In genomic region chr6:3912366-3913076, GRCh38 we compare ENCODE assay signal across 14 cellular contexts.
DNase-seq lines count a peak whose midpoint lies in the region; ATAC-seq, FAIRE-seq and TF ChIP-seq lines count a peak whose summit lies in the region.
"Had no signal": no experiment of that assay in that cellular context is flagged by ENCODE, and none has a peak within 500 bp of the region (broad histone marks: within the 10 kb centered on the region; RNA-seq: fewer than 3 reads in every experiment).

No MANE protein-coding gene starts in this region.

- TF ChIP-seq POLR2A in K562 (conservative IDR thresholded peaks at IDR 0.05): no peak

- DNase-seq in Caco-2 (no peak), K562 (ENCODE audit: extremely low read depth in 1 of 4, low spot score in 3 of 4) (no peak), hepatic stellate cell (ENCODE audit: low spot score) (peak; percentile 14), frontal cortex (ENCODE audit: low spot score in 2 of 2) (no peak), occipital lobe (lab: John Stamatoyannopoulos, UW) (no peak), inferior parietal cortex (ENCODE audit: extremely low spot score) (no peak)
- DNase-seq in activated CD4-positive, alpha-beta T cell treated with anti-CD3 and anti-CD28 coated beads, Interleukin-2, amount 50 U/mL, for 4 hours: no peak
- DNase-seq: activated CD8-positive, alpha-beta memory T cell treated with anti-CD3 and anti-CD28 coated beads, Interleukin-2, amount 50 U/mL, for 48 hours; KG1; NCI-H82; stimulated activated CD4-positive, alpha-beta T cell treated with anti-CD3 and anti-CD28 coated beads, Interleukin-2, amount 100 ng/mL, for 48 hours had no signal

- H3K4me3 ChIP-seq in Caco-2 (ENCODE audit: low read depth, low read length) (no peak overlapping the region), K562 (no peak overlapping the region), skeletal muscle satellite cell (ENCODE audit: low read length) (peak overlapping the region; percentile 6)
- H3K4me3 ChIP-seq: BLaER1 treated with 17β-estradiol and CSF1 and Interleukin-3, amounts not matched to agents 10 nM and 100 nM had no signal

- peaks cover 39% of the 10 kb centered on the region for H3K36me3 Mint-ChIP-seq in Caco-2 (ENCODE audit: insufficient read depth, unreplicated experiment)

- peaks cover 30% of the 10 kb centered on the region for H3K9me3 Mint-ChIP-seq in Caco-2 (ENCODE audit: unreplicated experiment)
- H3K9me3 Mint-ChIP-seq: T-helper 2 cell treated with Interferon-gamma antibody and Interleukin-4, amounts not matched to agents 5 μg/mL and 100 μg/mL, for 36 hours had no signal

- H3K4me1 Mint-ChIP-seq in Caco-2 (ENCODE audit: low read depth, unreplicated experiment): peaks cover 27% of the 10 kb centered on the region

- TF ChIP-seq RAD21 in K562 (CRISPR knock-in tag; conservative IDR thresholded peaks at IDR 0.05 in 1 of 2, IDR thresholded peaks at IDR 0.05 in 1 of 2): no peak

- FAIRE-seq in K562 (lab: Jason Lieb, UNC) (no peak), frontal cortex (lab: Jason Lieb, UNC) (no peak)

- no peaks in the 10 kb centered on the region; the same call in 1 of the 2 replicates for H3K36me3 ChIP-seq in Caco-2 (ENCODE audit: control insufficient read depth, insufficient read depth, low read length)
- no peaks in the 10 kb centered on the region for H3K36me3 ChIP-seq in K562 (ENCODE audit: control insufficient read depth, insufficient read depth, low read length)
- no peaks in the 10 kb centered on the region for H3K36me3 ChIP-seq in skeletal muscle satellite cell (ENCODE audit: insufficient read depth, low read length)
- H3K36me3 ChIP-seq: BLaER1 treated with 17β-estradiol and CSF1 and Interleukin-3, amounts not matched to agents 10 nM and 100 nM had no signal

- WGBS in K562 (ENCODE audit: insufficient coverage, low coverage, missing lambda C conversion rate): 7% methylated on average over 3 of the region's 3 CpGs

- in situ Hi-C loops in K562 (cut with MboI): no loop called here

- TF ChIP-seq EP300 in K562 (IDR thresholded peaks at IDR 0.05; ENCODE audit: low read length): no peak

- no TSS peak for BruUV-seq in Caco-2 (replicated peaks; lab: Mats Ljungman, UMichigan)
- BruUV-seq in K562 (replicated peaks; lab: Mats Ljungman, UMichigan): no TSS peak

- POLR2A ChIA-PET in Caco-2 (lab: Charles Lee) (interaction anchor here (0.6 kb wide), 1 partner anchor 122 kb away, joined by 4 read pairs; no protein-coding TSS in a partner anchor), K562 (lab: Yijun Ruan, JAX) (no interaction called here)

- intact Hi-C loops in Caco-2 (cut with micrococcal nuclease; ENCODE audit: unreplicated experiment) (loop anchor here (1.0 kb wide), 1 partner anchor 42 kb away; no protein-coding TSS in a partner anchor), K562 (cut with micrococcal nuclease) (no loop called here)

- H3K4me1 ChIP-seq in Caco-2 (peaks cover 51% of the 10 kb centered on the region), K562 (replicated peaks in 1 of 2; ENCODE audit: control insufficient read depth in 2 of 2, insufficient read depth in 2 of 2, low read length in 2 of 2) (peaks cover 11 to 29% of the 10 kb centered on the region in 2 experiments), skeletal muscle satellite cell (ENCODE audit: control insufficient read depth, insufficient read depth, low read length) (peaks cover 58% of the 10 kb centered on the region)

- no peaks in the 10 kb centered on the region for H4K20me1 ChIP-seq in K562 (replicated peaks; ENCODE audit: control insufficient read depth, insufficient read depth, low read length)
- H4K20me1 ChIP-seq: BLaER1 treated with 17β-estradiol and CSF1 and Interleukin-3, amounts not matched to agents 10 nM and 100 nM had no signal

- H3K79me2 ChIP-seq in K562 (ENCODE audit: control insufficient read depth, insufficient read depth, low read length): no peaks in the 10 kb centered on the region

- no peak overlapping the region for H2AFZ ChIP-seq in K562 (ENCODE audit: low read depth, low read length)

- H3K27ac ChIP-seq in K562 (ENCODE audit: extremely low read depth, low read depth, low read length): peak overlapping the region; percentile 58; the same call in 2 of the 3 replicates
- H3K27ac ChIP-seq: BLaER1 treated with 17β-estradiol and CSF1 and Interleukin-3, amounts not matched to agents 10 nM and 100 nM had no signal

- H3K4me3 Mint-ChIP-seq in Caco-2 (ENCODE audit: unreplicated experiment): no peak overlapping the region
- H3K4me3 Mint-ChIP-seq: T-helper 2 cell treated with Interferon-gamma antibody and Interleukin-4, amounts not matched to agents 5 μg/mL and 100 μg/mL, for 36 hours had no signal

- ATAC-seq in K562: no peak

- peaks cover 9% of the 10 kb centered on the region for H3K9me1 ChIP-seq in K562 (ENCODE audit: control insufficient read depth, insufficient read depth, low read length)

- H3K27me3 Mint-ChIP-seq in Caco-2 (ENCODE audit: insufficient read depth, unreplicated experiment): no peaks in the 10 kb centered on the region

- no peaks in the 10 kb centered on the region for H3K27me3 ChIP-seq in Caco-2 (replicated peaks; ENCODE audit: control insufficient read depth, insufficient read depth, low read length)
- peaks cover 0 to 14% of the 10 kb centered on the region in 2 experiments; a peak in 2 of 5 replicates for H3K27me3 ChIP-seq in K562 (ENCODE audit: control insufficient read depth in 2 of 2, insufficient read depth in 2 of 2, low read length in 2 of 2)
- H3K27me3 ChIP-seq in skeletal muscle satellite cell (ENCODE audit: control insufficient read depth, insufficient read depth, low read length): no peaks in the 10 kb centered on the region
- H3K27me3 ChIP-seq: BLaER1 treated with 17β-estradiol and CSF1 and Interleukin-3, amounts not matched to agents 10 nM and 100 nM had no signal

- peaks cover 80% of the 10 kb centered on the region for H3K9me3 ChIP-seq in Caco-2
- no peaks in the 10 kb centered on the region for H3K9me3 ChIP-seq in K562 (replicated peaks; ENCODE audit: control insufficient read depth, insufficient read depth, low read depth, low read length)
- no peaks in the 10 kb centered on the region for H3K9me3 ChIP-seq in skeletal muscle satellite cell (replicated peaks; ENCODE audit: low read length)

- CTCF ChIA-PET in Caco-2 (lab: Charles Lee): interaction anchor here (1.3 kb wide), 1 partner anchor 66 kb away, joined by 4 read pairs; no protein-coding TSS in a partner anchor
- CTCF ChIA-PET in K562 (lab: Yijun Ruan, JAX; ENCODE audit: low intra/inter-chr PET ratio): no interaction called here

- TF ChIP-seq CTCF in Caco-2 (IDR thresholded peaks at IDR 0.05; ENCODE audit: insufficient read depth in 1 of 2, low read depth in 1 of 2, low read length in 1 of 2, severe bottlenecking in 1 of 2, unreplicated experiment in 1 of 2): no peak
- TF ChIP-seq CTCF in K562 (IDR thresholded peaks at IDR 0.05 in 2 of 3, conservative IDR thresholded peaks at IDR 0.05 in 1 of 3; ENCODE audit: insufficient read depth in 2 of 3, low read depth in 1 of 3, low read length in 3 of 3): no peak

- H3K4me2 ChIP-seq in K562 (ENCODE audit: insufficient read depth, low read length) (peak overlapping the region; percentile 48), skeletal muscle satellite cell (ENCODE audit: low read length) (peak overlapping the region; percentile 66)
- H3K4me2 ChIP-seq: BLaER1 treated with 17β-estradiol and CSF1 and Interleukin-3, amounts not matched to agents 10 nM and 100 nM had no signal

- H3K27ac Mint-ChIP-seq in Caco-2 (ENCODE audit: unreplicated experiment): peak overlapping the region; percentile 75
- H3K27ac Mint-ChIP-seq: T-helper 2 cell treated with Interferon-gamma antibody and Interleukin-4, amounts not matched to agents 5 μg/mL and 100 μg/mL, for 36 hours had no signal

- H3K9ac ChIP-seq in K562 (ENCODE audit: insufficient read depth in 1 of 2, low read depth in 2 of 2, low read length in 2 of 2) (peak overlapping the region in 1 of 2 experiments; percentile 29; a peak in 1 of 4 replicates), skeletal muscle satellite cell (ENCODE audit: low read depth, low read length) (peak overlapping the region; percentile 75)
- H3K9ac ChIP-seq: BLaER1 treated with 17β-estradiol and CSF1 and Interleukin-3, amounts not matched to agents 10 nM and 100 nM had no signal

TF ChIP-seq in K562, 482 proteins besides CTCF, POLR2A, EP300 and RAD21:
- no peak for TF ChIP-seq TBL1XR1 (IDR thresholded peaks at IDR 0.05; ENCODE audit: low read length in 2 of 2)
- no peak for TF ChIP-seq ZNF717 (CRISPR knock-in tag; IDR thresholded peaks at IDR 0.05)
- TF ChIP-seq CBFB (CRISPR knock-in tag; IDR thresholded peaks at IDR 0.05): no peak
- no peak for TF ChIP-seq RBM15 (IDR thresholded peaks at IDR 0.05; ENCODE audit: insufficient read depth, low read length)
- TF ChIP-seq RBM25 (IDR thresholded peaks at IDR 0.05; ENCODE audit: low read depth, low read length, severe bottlenecking): peak; percentile 20
TF ChIP-seq in K562: peak in this region for 1.
